ENCODE assay signal across 8 cellular contexts in the genomic region with DNA sequence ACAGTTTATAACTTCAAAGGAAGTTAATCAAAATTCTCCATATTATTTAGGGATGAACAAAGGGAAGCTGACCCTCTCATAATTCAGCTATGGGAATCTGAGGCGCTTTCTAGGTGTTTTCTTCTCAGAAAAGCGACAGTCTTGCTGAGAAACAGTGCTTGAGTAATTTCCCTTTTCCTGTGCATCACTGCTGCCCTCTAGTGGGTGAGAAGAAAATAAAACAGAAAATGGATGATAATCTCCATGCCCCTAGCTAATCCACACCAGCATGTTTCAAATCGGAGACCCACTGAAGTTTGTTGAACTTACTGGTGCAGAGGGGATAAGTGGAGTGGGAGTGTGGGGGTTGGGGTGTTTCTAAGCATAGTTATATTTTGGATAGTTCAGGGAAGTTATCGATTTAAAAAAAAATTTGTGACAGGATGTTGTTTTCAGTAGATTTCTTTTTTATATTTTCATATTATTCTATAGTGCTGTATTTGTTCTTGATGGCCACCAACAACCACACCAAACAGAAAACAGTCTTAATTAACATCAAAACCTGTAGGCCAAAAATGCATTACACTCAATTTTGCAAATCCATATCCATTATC. TPM values are rescaled to one million over a fixed set of nuclear protein-coding genes. Genes with fewer than 3 reads are reported as not detected.
DNase-seq lines count a peak whose midpoint lies in the region; ATAC-seq, FAIRE-seq and TF ChIP-seq lines count a peak whose summit lies in the region.

No MANE protein-coding gene starts in this region.

- H3K4me1 Mint-ChIP-seq in effector memory CD8-positive, alpha-beta T cell (ENCODE audit: low read depth in 2 of 2), result peaks cover 48 to 53% of the 10 kb centered on the region in 2 donors

- no peak overlapping the region for H3K56ac ChIP-seq in mesendoderm (ENCODE audit: low read length)

- peaks cover 24% of the 10 kb centered on the region for H3K4me1 ChIP-seq in Loucy (ENCODE audit: insufficient read depth, low read length, poor library complexity, severe bottlenecking)
- no peaks in the 10 kb centered on the region for H3K4me1 ChIP-seq in mesendoderm (ENCODE audit: control insufficient read depth, low read depth, low read length)

- no peaks in the 10 kb centered on the region for H3K27me3 Mint-ChIP-seq in effector memory CD8-positive, alpha-beta T cell

- no peak overlapping the region for H3K18ac ChIP-seq in mesendoderm (ENCODE audit: low read length)

- H3K36me3 ChIP-seq in Loucy (ENCODE audit: insufficient read depth, low read length) (peaks cover 51% of the 10 kb centered on the region), SK-N-MC (ENCODE audit: insufficient read depth, low read length) (peaks cover 11% of the 10 kb centered on the region; the same call in 1 of the 2 replicates), mesendoderm (ENCODE audit: control insufficient read depth, insufficient read depth, low read length) (no peaks in the 10 kb centered on the region)

- TF ChIP-seq CTCF in C4-2B (conservative IDR thresholded peaks at IDR 0.05) (peak; percentile 88), Loucy (conservative IDR thresholded peaks at IDR 0.05; ENCODE audit: low read length) (peak; percentile 89)

- no peaks in the 10 kb centered on the region for H3K79me1 ChIP-seq in mesendoderm (ENCODE audit: low read length)

- peak; percentile 39 for DNase-seq in GM12892 (ENCODE audit: insufficient read length)
- peak; percentile 77 for DNase-seq in SK-N-MC (ENCODE audit: low read depth, low spot score)
- DNase-seq in effector memory CD8-positive, alpha-beta T cell, result peak; percentile 39 to 55 (median 55)
- peak; percentile 81 for DNase-seq in mesendoderm
- DNase-seq in islet precursor cell, result no peak
- DNase-seq in T1000 (lab: John Stamatoyannopoulos, UW), result no peak

- no CpG with 5 or more reads among the region's 4 CpGs for WGBS in mesendoderm (ENCODE audit: extremely low coverage, insufficient coverage, low lambda C conversion rate)

- H3K9me3 Mint-ChIP-seq in effector memory CD8-positive, alpha-beta T cell, result no peaks in the 10 kb centered on the region

- peak overlapping the region; percentile 66 to 74 for H3K4me3 Mint-ChIP-seq in effector memory CD8-positive, alpha-beta T cell

- H3K9ac ChIP-seq in Loucy (ENCODE audit: low read depth, low read length, poor library complexity, severe bottlenecking), result no peak overlapping the region
- H3K9ac ChIP-seq in SK-N-MC (ENCODE audit: insufficient read length), result peak overlapping the region; percentile 64
- no peak overlapping the region for H3K9ac ChIP-seq in mesendoderm (ENCODE audit: low read length)

- peak overlapping the region; percentile 91 to 95 for H3K27ac Mint-ChIP-seq in effector memory CD8-positive, alpha-beta T cell

- H3K79me2 ChIP-seq in Loucy (ENCODE audit: insufficient read depth, low read length), result peaks cover 81% of the 10 kb centered on the region
- no peaks in the 10 kb centered on the region for H3K79me2 ChIP-seq in mesendoderm (ENCODE audit: control insufficient read depth, insufficient read depth, low read length)

- TF ChIP-seq POLR2A in GM12892 (IDR thresholded peaks at IDR 0.05; ENCODE audit: low read depth, low read length), result no peak

- no peak overlapping the region for H2AFZ ChIP-seq in Loucy (ENCODE audit: low read length)

- H3K36me3 Mint-ChIP-seq in effector memory CD8-positive, alpha-beta T cell (ENCODE audit: insufficient read depth), result peaks cover 81% of the 10 kb centered on the region

- H3K9me3 ChIP-seq in Loucy (ENCODE audit: insufficient read depth, low read depth, low read length), result no peaks in the 10 kb centered on the region
- H3K9me3 ChIP-seq in SK-N-MC (ENCODE audit: low read depth, low read length), result no peaks in the 10 kb centered on the region

- H3K27ac ChIP-seq in C4-2B (no peak overlapping the region), SK-N-MC (peak overlapping the region; percentile 65), mesendoderm (ENCODE audit: low read depth, low read length) (no peak overlapping the region)

- no peak overlapping the region for H3K4ac ChIP-seq in mesendoderm (ENCODE audit: low read depth, low read length)

- H2AK5ac ChIP-seq in mesendoderm (ENCODE audit: low read length), result no peak overlapping the region

- no peak overlapping the region for H2BK120ac ChIP-seq in mesendoderm (ENCODE audit: low read depth, low read length)

- no peak overlapping the region for H4K8ac ChIP-seq in mesendoderm (ENCODE audit: low read depth, low read length)

- no peak overlapping the region for H4K5ac ChIP-seq in mesendoderm (ENCODE audit: low read length)

- H3K23ac ChIP-seq in mesendoderm (ENCODE audit: low read length), result no peak overlapping the region

- peak; percentile 76 for ATAC-seq in effector memory CD8-positive, alpha-beta T cell (replicated peaks)

- H3F3A ChIP-seq in Loucy (ENCODE audit: low read depth), result peaks cover 7% of the 10 kb centered on the region; the same call in 1 of the 2 replicates

- H3K4me3 ChIP-seq in Loucy (ENCODE audit: low read length, poor library complexity, severe bottlenecking) (no peak overlapping the region), SK-N-MC (peak overlapping the region; percentile 20; the same call in 1 of the 2 replicates), mesendoderm (ENCODE audit: low read length) (no peak overlapping the region)

- H3K4me2 ChIP-seq in Loucy (ENCODE audit: low read depth, low read length, poor library complexity, severe bottlenecking), result peak overlapping the region; percentile 31
- H3K4me2 ChIP-seq in mesendoderm (ENCODE audit: low read length), result no peak overlapping the region

- H3K27me3 ChIP-seq in Loucy (ENCODE audit: insufficient read depth, low read length, poor library complexity, severe bottlenecking), result no peaks in the 10 kb centered on the region
- H3K27me3 ChIP-seq in mesendoderm (ENCODE audit: insufficient read depth, low read length, poor library complexity), result no peaks in the 10 kb centered on the region

- peak; percentile 74 for FAIRE-seq in GM12892 (lab: Jason Lieb, UNC)

- no peak overlapping the region for H2BK15ac ChIP-seq in mesendoderm (replicated peaks; ENCODE audit: low read depth)

- H2BK5ac ChIP-seq in mesendoderm (ENCODE audit: low read length), result no peak overlapping the region

- H3K9me2 ChIP-seq in Loucy (replicated peaks; ENCODE audit: low read depth, low read length), result no peaks in the 10 kb centered on the region

- peaks cover 68% of the 10 kb centered on the region for H4K20me1 ChIP-seq in Loucy (ENCODE audit: insufficient read depth, low read length, poor library complexity, severe bottlenecking)

RNA-seq across cellular contexts. Expression of a gene that starts 21.4 kb away (rescaled TPM):
- polyA plus RNA-seq in GM12892 (2012; ENCODE audit: missing spikeins), result 1,187 TPM
- 20.9 TPM for polyA plus RNA-seq in mesendoderm (2013, experiment 1 of 2)
- 22.8 TPM for polyA plus RNA-seq in mesendoderm (2013, experiment 2 of 2)

RNA-seq across cellular contexts. Expression of a gene that starts 51.2 kb away (rescaled TPM):
- polyA plus RNA-seq in GM12892 (2012; ENCODE audit: missing spikeins), result 0.68 TPM
- polyA plus RNA-seq in mesendoderm (2013, experiment 1 of 2), result 0.03 TPM
- 0.04 TPM for polyA plus RNA-seq in mesendoderm (2013, experiment 2 of 2)

RNA-seq across cellular contexts. Expression of a gene that starts 55.7 kb away (rescaled TPM):
- polyA plus RNA-seq in GM12892 (2012; ENCODE audit: missing spikeins), result 0.21 TPM
- not detected for polyA plus RNA-seq in mesendoderm (2013, experiment 1 of 2)
- not detected for polyA plus RNA-seq in mesendoderm (2013, experiment 2 of 2)

Comparison
In these comparisons a context has a peak if more than half of its experiments do, and no peak if none do; other contexts are left out.
1. DNase-seq: peak in GM12892 (single experiment), SK-N-MC (single experiment), effector memory CD8-positive, alpha-beta T cell (3 of 3) and mesendoderm (single experiment); none in islet precursor cell (single experiment) and T1000 (single experiment).